ENCODE assay signal across 2 cellular contexts in genomic region chr17:77901476-77901875, GRCh38.
TF ChIP-seq lines count a peak whose summit lies in the region.

No MANE protein-coding gene starts in this region.

TF ChIP-seq in H1, 55 proteins besides CTCF, POLR2A, EP300 and RAD21:
- TF ChIP-seq HDAC6 (IDR thresholded peaks at IDR 0.05; ENCODE audit: low read depth, low read length) (no peak), GTF2F1 (IDR thresholded peaks at IDR 0.05; ENCODE audit: borderline replicate concordance, low read depth, low read length) (no peak), ATF3 (IDR thresholded peaks at IDR 0.05; ENCODE audit: insufficient read depth, low read depth, low read length) (no peak), TAF1 (IDR thresholded peaks at IDR 0.05; ENCODE audit: low read depth, low read length) (no peak), CHD7 (IDR thresholded peaks at IDR 0.05; ENCODE audit: insufficient replicate concordance, low read length) (no peak), SUZ12 (IDR thresholded peaks at IDR 0.05; ENCODE audit: low read length) (no peak), CEBPB (IDR thresholded peaks at IDR 0.05; ENCODE audit: low read depth, low read length) (no peak), KDM4A (IDR thresholded peaks at IDR 0.05; ENCODE audit: low read depth, low read length, severe bottlenecking) (no peak), POLR2AphosphoS5 (IDR thresholded peaks at IDR 0.05; ENCODE audit: low read depth, low read length) (no peak), POU5F1 (IDR thresholded peaks at IDR 0.05; ENCODE audit: low read depth, low read length) (no peak), CREB1 (IDR thresholded peaks at IDR 0.05) (no peak), FOSL1 (IDR thresholded peaks at IDR 0.05; ENCODE audit: insufficient read depth, low read depth, low read length) (no peak), CBX8 (IDR thresholded peaks at IDR 0.05; ENCODE audit: borderline replicate concordance, low read depth, low read length) (no peak), CHD2 (IDR thresholded peaks at IDR 0.05; ENCODE audit: low read length) (no peak), CBX5 (IDR thresholded peaks at IDR 0.05; ENCODE audit: low read depth, low read length) (no peak)

TF ChIP-seq in HepG2, 621 proteins besides CTCF, POLR2A, EP300 and RAD21:
- TF ChIP-seq ZSCAN30 (CRISPR knock-in tag; IDR thresholded peaks at IDR 0.05) (no peak), ZNF703 (CRISPR knock-in tag; IDR thresholded peaks at IDR 0.05; ENCODE audit: borderline replicate concordance) (no peak), SRY (CRISPR knock-in tag; IDR thresholded peaks at IDR 0.05) (no peak), TOE1 (CRISPR knock-in tag; IDR thresholded peaks at IDR 0.05) (no peak), ZNF251 (CRISPR knock-in tag; IDR thresholded peaks at IDR 0.05) (no peak), RFXANK (CRISPR knock-in tag; IDR thresholded peaks at IDR 0.05) (no peak), ELF1 (CRISPR knock-in tag; IDR thresholded peaks at IDR 0.05) (no peak)
